In genomic region chr6:112909781-112910180, GRCh38 we compare ENCODE assay signal across 23 cellular contexts.
DNase-seq lines count a peak whose midpoint lies in the region; ATAC-seq, FAIRE-seq and TF ChIP-seq lines count a peak whose summit lies in the region.
"Had no signal": no experiment of that assay in that cellular context is flagged by ENCODE, and none has a peak within 500 bp of the region (broad histone marks: within the 10 kb centered on the region; RNA-seq: fewer than 3 reads in every experiment).

No MANE protein-coding gene starts in this region.

- H3K27me3 ChIP-seq in GM23248 (replicated peaks; ENCODE audit: insufficient read depth) (no peaks in the 10 kb centered on the region), PC-3 (ENCODE audit: low read length) (no peaks in the 10 kb centered on the region), trophoblast cell (ENCODE audit: insufficient read depth, low read length) (no peaks in the 10 kb centered on the region), suprapubic skin (no peaks in the 10 kb centered on the region)
- H3K27me3 ChIP-seq: brain microvascular endothelial cell, colonic mucosa, esophagus squamous epithelium, right lobe of liver had no signal

- H3K9me2 ChIP-seq in GM23248 (ENCODE audit: insufficient read depth) (no peaks in the 10 kb centered on the region), PC-3 (replicated peaks; ENCODE audit: low read length) (no peaks in the 10 kb centered on the region)

- H3K27me3 Mint-ChIP-seq in activated T-cell treated with anti-CD3 and anti-CD28 coated beads, Interleukin-2, amount 50 U/mL, for 72 hours (ENCODE audit: low read depth), result no peaks in the 10 kb centered on the region
- H3K27me3 Mint-ChIP-seq: activated CD8-positive, alpha-beta T cell treated with anti-CD3 and anti-CD28 coated beads for 36 hours had no signal

- peaks cover 25% of the 10 kb centered on the region for H3F3A ChIP-seq in GM23248 (ENCODE audit: insufficient read depth)
- no peaks in the 10 kb centered on the region for H3F3A ChIP-seq in PC-3 (ENCODE audit: low read length, unreplicated experiment)

- H3K4me1 Mint-ChIP-seq in activated T-cell treated with anti-CD3 and anti-CD28 coated beads, Interleukin-2, amount 50 U/mL, for 72 hours (ENCODE audit: low read depth), result no peaks in the 10 kb centered on the region

- BruUV-seq in PC-3 (replicated peaks; lab: Mats Ljungman, UMichigan), result no TSS peak

- no peak for TF ChIP-seq POLR2A in suprapubic skin (IDR thresholded peaks at IDR 0.05)

- ATAC-seq in PC-3 (no peak), HG03432 (IDR thresholded peaks at IDR 0.05; ENCODE audit: unreplicated experiment) (no peak)
- ATAC-seq in activated T-cell treated with anti-CD3 and anti-CD28 coated beads, Interleukin-2, amount 50 U/mL, for 72 hours (replicated peaks in 1 of 2), result no peak
- ATAC-seq: activated CD4-positive, CD25-positive, alpha-beta regulatory T cell treated with anti-CD3 and anti-CD28 coated beads, Interleukin-2, amount 50 U/mL, for 24 hours; activated CD8-positive, alpha-beta T cell treated with anti-CD3 and anti-CD28 coated beads for 36 hours; right lobe of liver; stimulated activated naive CD8-positive, alpha-beta T cell treated with anti-CD3 and anti-CD28 coated beads, Interleukin-15, Interleukin-2, amounts not matched to agents 100 U/mL and 50 U/mL, for 24 hours had no signal

- H3K9ac ChIP-seq in GM23248 (no peak overlapping the region), PC-3 (ENCODE audit: low read length) (no peak overlapping the region), trophoblast cell (ENCODE audit: low read length) (no peak overlapping the region)

- H2AFZ ChIP-seq in GM23248, result no peak overlapping the region
- no peak overlapping the region for H2AFZ ChIP-seq in PC-3 (ENCODE audit: low read length)
- no peak overlapping the region for H2AFZ ChIP-seq in trophoblast cell (ENCODE audit: insufficient read depth, low read length, poor library complexity)

- H3K36me3 Mint-ChIP-seq in activated T-cell treated with anti-CD3 and anti-CD28 coated beads, Interleukin-2, amount 50 U/mL, for 72 hours (ENCODE audit: insufficient read depth in 2 of 2), result no peaks in the 10 kb centered on the region

- POLR2A ChIA-PET in PC-3 (lab: Charles Lee; ENCODE audit: unreplicated experiment), result no interaction called here

- H3K23ac ChIP-seq in trophoblast cell (ENCODE audit: low read length), result no peak overlapping the region

- no peak overlapping the region for H4K12ac ChIP-seq in trophoblast cell (ENCODE audit: low read depth, low read length)

- CTCF ChIA-PET in PC-3 (lab: Charles Lee), result no interaction called here

- no peak overlapping the region for H2BK5ac ChIP-seq in trophoblast cell (ENCODE audit: low read depth, low read length, poor library complexity)

- H3K9me3 ChIP-seq in GM23248 (ENCODE audit: low read depth) (no peaks in the 10 kb centered on the region), PC-3 (ENCODE audit: low read length) (no peaks in the 10 kb centered on the region), trophoblast cell (ENCODE audit: insufficient read depth, low read depth, low read length) (no peaks in the 10 kb centered on the region), suprapubic skin (no peaks in the 10 kb centered on the region)
- H3K9me3 ChIP-seq: colonic mucosa, esophagus squamous epithelium, right lobe of liver had no signal

- H3K27ac ChIP-seq in GM23248 (no peak overlapping the region), PC-3 (ENCODE audit: low read length) (no peak overlapping the region), trophoblast cell (ENCODE audit: low read depth, low read length) (peak overlapping the region; percentile 27), suprapubic skin (no peak overlapping the region)
- H3K27ac ChIP-seq: brain microvascular endothelial cell, C4-2B, colonic mucosa, esophagus squamous epithelium, right lobe of liver had no signal

- H3K4me1 ChIP-seq in GM23248 (ENCODE audit: insufficient read depth) (peaks cover 42% of the 10 kb centered on the region), PC-3 (ENCODE audit: insufficient read depth, low read length) (no peaks in the 10 kb centered on the region), trophoblast cell (ENCODE audit: control insufficient read depth in 1 of 2, insufficient read depth in 2 of 2, low read length in 2 of 2) (no peaks in the 10 kb centered on the region), suprapubic skin (peaks cover 4% of the 10 kb centered on the region)
- H3K4me1 ChIP-seq: colonic mucosa, right lobe of liver had no signal

- in situ Hi-C loops in GM23248 (cut with MboI), result no loop called here

- no peak overlapping the region for H3K4me2 ChIP-seq in GM23248 (ENCODE audit: unreplicated experiment)
- H3K4me2 ChIP-seq in PC-3 (ENCODE audit: low read length), result no peak overlapping the region
- H3K4me2 ChIP-seq in trophoblast cell (ENCODE audit: low read length), result no peak overlapping the region

- H4K8ac ChIP-seq in trophoblast cell (ENCODE audit: low read depth, low read length), result no peak overlapping the region

- H2BK12ac ChIP-seq in trophoblast cell (ENCODE audit: low read length), result no peak overlapping the region

- H4K20me1 ChIP-seq in GM23248 (ENCODE audit: insufficient read depth), result no peaks in the 10 kb centered on the region
- no peaks in the 10 kb centered on the region for H4K20me1 ChIP-seq in PC-3 (ENCODE audit: low read length)

- H2BK120ac ChIP-seq in trophoblast cell (ENCODE audit: insufficient read depth, low read length, poor library complexity), result no peak overlapping the region

- no peaks in the 10 kb centered on the region for H3K36me3 ChIP-seq in GM23248 (ENCODE audit: low read depth)
- no peaks in the 10 kb centered on the region for H3K36me3 ChIP-seq in PC-3 (ENCODE audit: low read depth, low read length)
- H3K36me3 ChIP-seq in trophoblast cell (ENCODE audit: control insufficient read depth in 1 of 2, insufficient read depth in 2 of 2, low read length in 2 of 2), result no peaks in the 10 kb centered on the region
- H3K36me3 ChIP-seq in suprapubic skin, result no peaks in the 10 kb centered on the region
- H3K36me3 ChIP-seq: brain microvascular endothelial cell, colonic mucosa, esophagus squamous epithelium, right lobe of liver had no signal

- no peak overlapping the region for H3K18ac ChIP-seq in trophoblast cell (ENCODE audit: low read length)

- FAIRE-seq in GM19239 (lab: Jason Lieb, UNC), result no peak

- H4K91ac ChIP-seq in trophoblast cell (ENCODE audit: low read depth, low read length), result no peak overlapping the region

- no peak overlapping the region for H3K4me3 Mint-ChIP-seq in activated T-cell treated with anti-CD3 and anti-CD28 coated beads, Interleukin-2, amount 50 U/mL, for 72 hours
- H3K4me3 Mint-ChIP-seq: activated CD8-positive, alpha-beta T cell treated with anti-CD3 and anti-CD28 coated beads for 36 hours had no signal

- intact Hi-C loops in PC-3 (cut with micrococcal nuclease), result no loop called here

- H3K4me3 ChIP-seq in GM23248 (no peak overlapping the region), PC-3 (ENCODE audit: low read length) (no peak overlapping the region), epithelial cell of esophagus (ENCODE audit: low read length) (no peak overlapping the region), trophoblast cell (ENCODE audit: low read depth, low read length) (no peak overlapping the region), suprapubic skin (no peak overlapping the region)
- H3K4me3 ChIP-seq: colonic mucosa, esophagus squamous epithelium, lung, right lobe of liver had no signal

- no peaks in the 10 kb centered on the region for H3K79me2 ChIP-seq in GM23248 (ENCODE audit: insufficient read depth)
- no peaks in the 10 kb centered on the region for H3K79me2 ChIP-seq in PC-3 (ENCODE audit: low read length)
- H3K79me2 ChIP-seq in trophoblast cell (ENCODE audit: control insufficient read depth, insufficient read depth, low read length, poor library complexity), result no peaks in the 10 kb centered on the region

- H3K27ac Mint-ChIP-seq in activated T-cell treated with anti-CD3 and anti-CD28 coated beads, Interleukin-2, amount 50 U/mL, for 72 hours, result no peak overlapping the region
- H3K27ac Mint-ChIP-seq: activated CD8-positive, alpha-beta T cell treated with anti-CD3 and anti-CD28 coated beads for 36 hours had no signal

- no peak overlapping the region for H3K4ac ChIP-seq in trophoblast cell (ENCODE audit: low read depth, low read length)

- no peak overlapping the region for H2AK5ac ChIP-seq in trophoblast cell (ENCODE audit: low read length)

- TF ChIP-seq EP300 in suprapubic skin (IDR thresholded peaks at IDR 0.05), result no peak

- no peaks in the 10 kb centered on the region for H3K79me1 ChIP-seq in trophoblast cell (ENCODE audit: low read length)

- H3K9me3 Mint-ChIP-seq in activated T-cell treated with anti-CD3 and anti-CD28 coated beads, Interleukin-2, amount 50 U/mL, for 72 hours, result no peaks in the 10 kb centered on the region

- DNase-seq in GM23248 (peak; percentile 16), PC-3 (peak; percentile 16), epithelial cell of esophagus (ENCODE audit: low read depth) (peak; percentile 56), trophoblast cell (peak; percentile 6 to 40), GM19239 (ENCODE audit: insufficient read length, low spot score) (no peak), suprapubic skin (ENCODE audit: low spot score in 2 of 2) (no peak)
- no peak for DNase-seq in activated T-cell treated with anti-CD3 and anti-CD28 coated beads, Interleukin-2, amount 50 U/mL, for 72 hours
- DNase-seq: activated CD8-positive, alpha-beta T cell treated with anti-CD3 and anti-CD28 coated beads for 36 hours; activated gamma-delta T cell treated with Interleukin-2 at 50 U/mL for 16 hours; activated T-cell treated with anti-CD3 and anti-CD28 coated beads for 4 hours; brain microvascular endothelial cell; colonic mucosa; DND-41; esophagus squamous epithelium; KG1; MV-4-11; NCI-H187; right lobe of liver; stimulated activated naive CD8-positive, alpha-beta T cell treated with anti-CD3 and anti-CD28 coated beads, Interleukin-15, Interleukin-2, amounts not matched to agents 100 U/mL and 50 U/mL, for 24 hours had no signal

- H3K14ac ChIP-seq in trophoblast cell (ENCODE audit: low read length), result no peak overlapping the region

- TF ChIP-seq CTCF in PC-3 (conservative IDR thresholded peaks at IDR 0.05; ENCODE audit: low read depth, low read length) (no peak), epithelial cell of esophagus (IDR thresholded peaks at IDR 0.05; ENCODE audit: insufficient read depth, low read depth, low read length, missing control alignments) (no peak), suprapubic skin (IDR thresholded peaks at IDR 0.05) (no peak)

Comparison
In these comparisons a context has a peak if more than half of its experiments do, and no peak if none do; other contexts are left out.
1. DNase-seq: peak in GM23248 (single experiment), PC-3 (single experiment), epithelial cell of esophagus (single experiment) and trophoblast cell (2 of 2); none in GM19239 (single experiment), suprapubic skin (0 of 2) and activated T-cell treated with anti-CD3 and anti-CD28 coated beads, Interleukin-2, amount 50 U/mL, for 72 hours (0 of 2).